Comparison of ENCODE assay signal across 28 cellular contexts in genomic region chr10:4804505-4804904, GRCh38. TPM values are rescaled to one million over a fixed set of nuclear protein-coding genes. Genes with fewer than 3 reads are reported as not detected.
DNase-seq lines count a peak whose midpoint lies in the region; TF ChIP-seq lines count a peak whose summit lies in the region.
"Had no signal": no experiment of that assay in that cellular context is flagged by ENCODE, and none has a peak within 500 bp of the region (broad histone marks: within the 10 kb centered on the region; RNA-seq: fewer than 3 reads in every experiment).

No MANE protein-coding gene starts in this region.

- no peaks in the 10 kb centered on the region for H4K20me1 ChIP-seq in GM23248 (ENCODE audit: insufficient read depth)
- H4K20me1 ChIP-seq in PC-9 (ENCODE audit: insufficient read depth), result no peaks in the 10 kb centered on the region
- no peaks in the 10 kb centered on the region for H4K20me1 ChIP-seq in MM.1S (ENCODE audit: insufficient read depth, low read length)
- H4K20me1 ChIP-seq: BLaER1 treated with 17β-estradiol and CSF1 and Interleukin-3, amounts not matched to agents 10 nM and 100 nM had no signal

- H3K9ac ChIP-seq in GM23248 (peak overlapping the region; percentile 55), MM.1S (ENCODE audit: low read length) (no peak overlapping the region)
- H3K9ac ChIP-seq: BLaER1 treated with 17β-estradiol and CSF1 and Interleukin-3, amounts not matched to agents 10 nM and 100 nM; neural progenitor cell had no signal

- H3K4me3 ChIP-seq in ACC112 (ENCODE audit: low read depth, low read length) (no peak overlapping the region), GM23248 (peak overlapping the region; percentile 57), brain microvascular endothelial cell (ENCODE audit: low read depth, low read length) (no peak overlapping the region), fibroblast of pulmonary artery (replicated peaks; ENCODE audit: low read depth, low read length) (no peak overlapping the region), testis (no peak overlapping the region), PC-9 (no peak overlapping the region), MM.1S (ENCODE audit: low read length) (no peak overlapping the region)
- H3K4me3 ChIP-seq: BLaER1 treated with 17β-estradiol and CSF1 and Interleukin-3, amounts not matched to agents 10 nM and 100 nM; colonic mucosa; neural progenitor cell had no signal

- TF ChIP-seq CTCF in brain microvascular endothelial cell (IDR thresholded peaks at IDR 0.05; ENCODE audit: low read depth, low read length, missing control alignments) (no peak), fibroblast of pulmonary artery (IDR thresholded peaks at IDR 0.05; ENCODE audit: low read length, missing control alignments) (no peak), testis (IDR thresholded peaks at IDR 0.05) (no peak), PC-9 (conservative IDR thresholded peaks at IDR 0.05) (no peak), MM.1S (IDR thresholded peaks at IDR 0.05; ENCODE audit: low read length) (no peak)

- peaks cover 43% of the 10 kb centered on the region for H3F3A ChIP-seq in GM23248 (ENCODE audit: insufficient read depth)
- no peaks in the 10 kb centered on the region for H3F3A ChIP-seq in PC-9 (ENCODE audit: insufficient read depth, low read depth)
- H3F3A ChIP-seq in MM.1S (ENCODE audit: insufficient read depth, low read length), result peaks cover 18% of the 10 kb centered on the region; the same call in 1 of the 2 replicates

- no peaks in the 10 kb centered on the region for H3K79me2 ChIP-seq in ACC112 (ENCODE audit: control insufficient read depth, insufficient read depth, low read length, unreplicated experiment)
- H3K79me2 ChIP-seq in GM23248 (ENCODE audit: insufficient read depth), result no peaks in the 10 kb centered on the region
- no peaks in the 10 kb centered on the region for H3K79me2 ChIP-seq in PC-9 (ENCODE audit: low read depth)
- no peaks in the 10 kb centered on the region for H3K79me2 ChIP-seq in MM.1S (ENCODE audit: low read length)

- H3K27ac ChIP-seq in ACC112 (ENCODE audit: low read depth, low read length) (peak overlapping the region; percentile 67), GM23248 (peak overlapping the region; percentile 75), brain microvascular endothelial cell (peak overlapping the region; percentile 36), testis (no peak overlapping the region), PC-9 (no peak overlapping the region), MM.1S (ENCODE audit: low read length) (no peak overlapping the region)
- H3K27ac ChIP-seq: BLaER1 treated with 17β-estradiol and CSF1 and Interleukin-3, amounts not matched to agents 10 nM and 100 nM; colonic mucosa; neural progenitor cell had no signal

- H3K36me3 ChIP-seq in ACC112 (ENCODE audit: insufficient read depth, low read length) (no peaks in the 10 kb centered on the region), GM23248 (ENCODE audit: low read depth) (no peaks in the 10 kb centered on the region), brain microvascular endothelial cell (replicated peaks) (no peaks in the 10 kb centered on the region), testis (ENCODE audit: low read depth, missing control alignments) (no peaks in the 10 kb centered on the region), PC-9 (ENCODE audit: low read depth) (no peaks in the 10 kb centered on the region), MM.1S (replicated peaks; ENCODE audit: insufficient read depth, low read length) (no peaks in the 10 kb centered on the region)
- H3K36me3 ChIP-seq: BLaER1 treated with 17β-estradiol and CSF1 and Interleukin-3, amounts not matched to agents 10 nM and 100 nM; colonic mucosa; neural progenitor cell had no signal

- peak overlapping the region; percentile 79 for H2AFZ ChIP-seq in ACC112 (ENCODE audit: low read length, unreplicated experiment)
- peak overlapping the region; percentile 64 for H2AFZ ChIP-seq in GM23248
- no peak overlapping the region for H2AFZ ChIP-seq in PC-9
- H2AFZ ChIP-seq in MM.1S (ENCODE audit: low read length), result no peak overlapping the region
- H2AFZ ChIP-seq: neural progenitor cell had no signal

- POLR2A ChIA-PET in PC-9 (lab: Charles Lee; ENCODE audit: unreplicated experiment), result no interaction called here

- H3K4me1 ChIP-seq in ACC112 (ENCODE audit: control insufficient read depth, insufficient read depth, low read length, unreplicated experiment) (peaks cover 29% of the 10 kb centered on the region), GM23248 (ENCODE audit: insufficient read depth) (peaks cover 50% of the 10 kb centered on the region), testis (no peaks in the 10 kb centered on the region), PC-9 (replicated peaks; ENCODE audit: insufficient read depth) (no peaks in the 10 kb centered on the region; the same call in 1 of the 2 replicates), MM.1S (ENCODE audit: low read length) (peaks cover 11% of the 10 kb centered on the region)
- H3K4me1 ChIP-seq: colonic mucosa, neural progenitor cell had no signal

- in situ Hi-C loops in GM23248 (cut with MboI) (no loop called here), brain microvascular endothelial cell (cut with HindIII; ENCODE audit: low pct_ligation_motif_present, low sequenced_read_pairs) (no loop called here)

- TF ChIP-seq POLR2A in testis (IDR thresholded peaks at IDR 0.05), result no peak

- H3K9me2 ChIP-seq in GM23248 (ENCODE audit: insufficient read depth) (no peaks in the 10 kb centered on the region), PC-9 (ENCODE audit: insufficient read depth) (no peaks in the 10 kb centered on the region), MM.1S (replicated peaks; ENCODE audit: insufficient read depth, low read length) (no peaks in the 10 kb centered on the region)

- 0% methylated on average over 1 of the region's 1 CpG for WGBS in GM23248 (ENCODE audit: low coverage in 1 of 2, low lambda C conversion rate in 2 of 2, missing lambda C conversion rate in 2 of 2), 2 experiments
- 46 to 48% methylated on average over 1 of the region's 1 CpG for WGBS in testis, 2 donors

- H3K9me3 ChIP-seq in GM23248 (ENCODE audit: low read depth) (no peaks in the 10 kb centered on the region), testis (no peaks in the 10 kb centered on the region), PC-9 (ENCODE audit: insufficient read depth, low read depth) (no peaks in the 10 kb centered on the region), MM.1S (replicated peaks; ENCODE audit: insufficient read depth, low read length) (no peaks in the 10 kb centered on the region)
- H3K9me3 ChIP-seq: BLaER1 treated with 17β-estradiol and CSF1 and Interleukin-3, amounts not matched to agents 10 nM and 100 nM; Caco-2; colonic mucosa had no signal

- CTCF ChIA-PET in PC-9 (lab: Charles Lee), result no interaction called here

- BruUV-seq in PC-9 (replicated peaks; lab: Mats Ljungman, UMichigan), result no TSS peak

- DNase-seq in GM23248 (peak; percentile 73), brain microvascular endothelial cell (no peak), fibroblast of pulmonary artery (ENCODE audit: low read depth) (peak; percentile 70), SIG-M5 (lab: John Stamatoyannopoulos, UW) (no peak), testis (no peak), PC-9 (no peak), MM.1S (no peak)
- DNase-seq: 8988T; activated CD4-positive, alpha-beta memory T cell treated with anti-CD3 and anti-CD28 coated beads, Interleukin-2, amount 10 ng/mL, durations not matched to agents 7 days and 5 days; activated CD4-positive, CD25-positive, alpha-beta regulatory T cell treated with anti-CD3 and anti-CD28 coated beads, Interleukin-2, amount 50 U/mL, for 72 hours; activated effector memory CD4-positive, alpha-beta T cell treated with Interleukin-2 at 50 U/mL for 16 hours; activated naive CD8-positive, alpha-beta T cell treated with anti-CD3 and anti-CD28 coated beads, Interleukin-2, amount 10 ng/mL, durations not matched to agents 7 days and 5 days; Caco-2; colonic mucosa; DND-41; endodermal cell; head of caudate nucleus; NCI-H1436; NCI-H2107; NCI-H446 treated with DMSO at 0.1 percent for 48 hours; PC-3; SHP77 treated with DMSO at 0.1 percent for 48 hours; stimulated activated CD8-positive, alpha-beta memory T cell treated with anti-CD3 and anti-CD28 coated beads, Interleukin-4, amount 100 ng/mL, for 48 hours; T-helper 1 cell had no signal

- H3K4me2 ChIP-seq in GM23248 (ENCODE audit: unreplicated experiment), result peak overlapping the region; percentile 73
- no peak overlapping the region for H3K4me2 ChIP-seq in PC-9
- H3K4me2 ChIP-seq in MM.1S (ENCODE audit: low read depth, low read length), result no peak overlapping the region
- H3K4me2 ChIP-seq: neural progenitor cell had no signal

- H3K27me3 ChIP-seq in ACC112 (ENCODE audit: insufficient read depth, low read length) (no peaks in the 10 kb centered on the region), GM23248 (replicated peaks; ENCODE audit: insufficient read depth) (no peaks in the 10 kb centered on the region), brain microvascular endothelial cell (replicated peaks) (no peaks in the 10 kb centered on the region), testis (no peaks in the 10 kb centered on the region), PC-9 (ENCODE audit: insufficient read depth, low read depth) (no peaks in the 10 kb centered on the region), MM.1S (replicated peaks; ENCODE audit: insufficient read depth, low read length) (no peaks in the 10 kb centered on the region)
- H3K27me3 ChIP-seq: BLaER1 treated with 17β-estradiol and CSF1 and Interleukin-3, amounts not matched to agents 10 nM and 100 nM; colonic mucosa; neural progenitor cell had no signal

- intact Hi-C loops in testis (cut with DNase I; ENCODE audit: low total_unique reads), result no loop called here
- intact Hi-C loops in PC-9 (cut with micrococcal nuclease; ENCODE audit: unreplicated experiment), result no loop called here

RNA-seq across cellular contexts. Expression of gene AKR1E2, which starts 21.5 kb away (rescaled TPM):
- 14.3 and 16.0 TPM in 2 replicates for total RNA-seq in GM23248 (2014; rRNA removed; shearing (Covaris generic))
- polyA plus RNA-seq in GM23248 (2016; fragmentation: Nextera tagmentation; extraction: Ambion mirVana), result 5.1 and 5.2 TPM in 2 replicates
- 10 to 100 TPM; 37.0 to 53.0 TPM for total RNA-seq in testis
- 79.6 TPM for polyA plus RNA-seq in testis (ENCODE audit: insufficient read depth, low read depth, low replicate concordance)
- total RNA-seq in PC-9 (2021), result 1.9 and 2.0 TPM in 2 replicates
- total RNA-seq: MCF 10A had no signal

Comparison
In these comparisons a context has a peak if more than half of its experiments do, and no peak if none do; other contexts are left out.
1. H2AFZ ChIP-seq: peak in ACC112 (single experiment) and GM23248 (single experiment); none in PC-9 (single experiment) and MM.1S (single experiment).
2. H3K27ac ChIP-seq: peak in ACC112 (single experiment), GM23248 (single experiment) and brain microvascular endothelial cell (single experiment); none in testis (0 of 2), PC-9 (single experiment) and MM.1S (single experiment).
3. DNase-seq: peak in GM23248 (single experiment) and fibroblast of pulmonary artery (single experiment); none in brain microvascular endothelial cell (single experiment), SIG-M5 (single experiment), testis (single experiment), PC-9 (0 of 2) and MM.1S (single experiment).